In the genomic region with DNA sequence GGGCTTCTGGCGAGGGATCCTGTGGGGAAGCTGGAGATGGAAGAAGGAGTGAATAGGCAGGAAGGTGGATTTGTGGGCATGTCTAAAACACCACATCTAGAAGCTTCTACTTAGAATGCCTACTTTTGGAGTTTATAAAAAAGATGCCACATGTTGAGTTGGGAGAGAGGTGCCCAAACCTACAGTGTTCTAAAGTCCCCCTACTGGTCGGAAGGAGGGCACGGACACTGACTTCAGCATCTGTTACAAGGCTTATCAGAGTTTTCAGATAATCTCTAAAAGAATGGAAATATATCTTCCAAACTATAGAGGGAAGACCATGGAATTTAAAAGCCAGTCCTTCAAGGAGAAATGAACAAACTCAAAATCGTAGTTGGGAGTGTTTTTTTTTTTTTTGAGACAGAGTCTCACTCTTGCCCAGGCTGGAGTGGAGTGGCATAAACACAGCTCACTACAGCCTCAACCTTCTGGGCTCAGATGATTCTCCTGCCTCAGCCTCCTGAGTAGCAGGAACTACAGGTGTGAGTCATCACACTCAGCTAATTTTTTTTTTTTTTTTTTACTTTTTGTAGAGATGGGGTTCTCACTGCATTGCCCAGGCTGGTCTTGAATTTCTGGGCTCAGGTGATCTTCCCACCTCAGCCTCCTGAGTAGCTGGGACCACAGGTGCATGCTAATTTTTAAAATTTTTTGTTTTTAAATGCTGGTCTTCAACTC, we compare ENCODE assay signal across 9 cellular contexts. TPM values are rescaled to one million over a fixed set of nuclear protein-coding genes. Genes with fewer than 3 reads are reported as not detected.
DNase-seq lines count a peak whose midpoint lies in the region; ATAC-seq and TF ChIP-seq lines count a peak whose summit lies in the region.
"Had no signal": no experiment of that assay in that cellular context is flagged by ENCODE, and none has a peak within 500 bp of the region (broad histone marks: within the 10 kb centered on the region; RNA-seq: fewer than 3 reads in every experiment).

No MANE protein-coding gene starts in this region.

- H3K4me3 ChIP-seq in osteoblast (ENCODE audit: insufficient read depth, low read length) = no peak overlapping the region
- H3K4me3 ChIP-seq: pancreas had no signal

- no peaks in the 10 kb centered on the region for H4K20me1 ChIP-seq in osteoblast (ENCODE audit: insufficient read depth, low read length)

- DNase-seq in ELR (ENCODE audit: low read depth) (peak; percentile 34), Kasumi-1 (lab: John Stamatoyannopoulos, UW) (peak; percentile 15 to 42), MCF 10A (ENCODE audit: unreplicated experiment) (no peak), osteoblast (ENCODE audit: insufficient read length, low spot score, missing footprints) (peak; percentile 85), GM03348 (ENCODE audit: low spot score) (no peak), CD1c-positive myeloid dendritic cell (ENCODE audit: extremely low spot score) (no peak)
- DNase-seq: hippocampal formation, pancreas had no signal

- peaks cover 8% of the 10 kb centered on the region for H3K36me3 Mint-ChIP-seq in MCF 10A (ENCODE audit: insufficient read depth, unreplicated experiment)

- CTCF ChIA-PET in MCF 10A (lab: Yijun Ruan, JAX) = interaction anchor here (0.6 to 6.6 kb wide), 7 partner anchors 14 to 1669 kb away, joined by 3 to 44 read pairs (median 3); a partner anchor contains a TSS

- H2AFZ ChIP-seq in osteoblast (ENCODE audit: low read length) = no peak overlapping the region

- TF ChIP-seq CTCF in MCF 10A (IDR thresholded peaks at IDR 0.05; ENCODE audit: unreplicated experiment) (peak; percentile 19), osteoblast (IDR thresholded peaks at IDR 0.05; ENCODE audit: extremely low read depth, low read depth, low read length) (peak; percentile 33)

- no peaks in the 10 kb centered on the region for H3K27me3 ChIP-seq in osteoblast (ENCODE audit: insufficient read depth, low read length)
- H3K27me3 ChIP-seq: pancreas had no signal

- intact Hi-C loops in MCF 10A (cut with micrococcal nuclease) = no loop called here

- H3K4me3 Mint-ChIP-seq in MCF 10A (ENCODE audit: unreplicated experiment) = no peak overlapping the region

- H3K4me1 ChIP-seq in osteoblast (ENCODE audit: insufficient read depth, low read length) = no peaks in the 10 kb centered on the region
- H3K4me1 ChIP-seq: pancreas had no signal

- no TSS peak for BruUV-seq in MCF 10A (replicated peaks; lab: Mats Ljungman, UMichigan)

- no peak overlapping the region for H3K27ac ChIP-seq in osteoblast (ENCODE audit: low read depth, low read length)
- H3K27ac ChIP-seq: pancreas had no signal

- no peaks in the 10 kb centered on the region for H3K36me3 ChIP-seq in osteoblast (ENCODE audit: insufficient read depth, low read length)
- H3K36me3 ChIP-seq: pancreas had no signal

- no peaks in the 10 kb centered on the region for H3K27me3 Mint-ChIP-seq in MCF 10A (ENCODE audit: insufficient read depth, unreplicated experiment)

- H3K9me3 ChIP-seq in osteoblast (ENCODE audit: low read depth, low read length) = no peaks in the 10 kb centered on the region
- H3K9me3 ChIP-seq: pancreas had no signal

- H3K79me2 ChIP-seq in osteoblast (ENCODE audit: insufficient read depth, low read length) = no peaks in the 10 kb centered on the region

- H3K4me1 Mint-ChIP-seq in MCF 10A (ENCODE audit: insufficient read depth, unreplicated experiment) = no peaks in the 10 kb centered on the region

- no peaks in the 10 kb centered on the region for H3K9me3 Mint-ChIP-seq in MCF 10A (ENCODE audit: unreplicated experiment)

- no peak overlapping the region for H3K4me2 ChIP-seq in osteoblast (ENCODE audit: insufficient read depth, low read length)

- ATAC-seq in GM18502 (IDR thresholded peaks at IDR 0.05; ENCODE audit: poor library complexity, unreplicated experiment) = no peak

- no peak overlapping the region for H3K27ac Mint-ChIP-seq in MCF 10A (ENCODE audit: low read depth, unreplicated experiment)

- POLR2A ChIA-PET in MCF 10A (lab: Yijun Ruan, JAX) = interaction anchor here (1.3 kb wide), 1 partner anchor 1377 kb away, joined by 3 read pairs; no protein-coding TSS in a partner anchor

RNA-seq across cellular contexts. Expression of a gene that starts 14.8 kb away (rescaled TPM):
- total RNA-seq in MCF 10A (2022) (12.0 and 16.5 TPM in 2 replicates), osteoblast (4.4 and 4.7 TPM in 2 replicates)

RNA-seq across cellular contexts. Expression of a gene that starts 27.4 kb away (rescaled TPM):
- total RNA-seq in MCF 10A (2022) (22.6 and 29.6 TPM in 2 replicates), osteoblast (2.9 and 3.2 TPM in 2 replicates)

RNA-seq across cellular contexts. Expression of a gene that starts 30.7 kb away (rescaled TPM):
- total RNA-seq in MCF 10A (2022) = 9.0 and 18.5 TPM in 2 replicates
- 0.88 and 1.4 TPM in 2 replicates for total RNA-seq in osteoblast

RNA-seq across cellular contexts. Expression of a gene that starts 40.4 kb away (rescaled TPM):
- total RNA-seq in MCF 10A (2022) = 495 and 510 TPM in 2 replicates
- total RNA-seq in osteoblast = 253 and 278 TPM in 2 replicates

Comparison
In these comparisons a context has a peak if more than half of its experiments do, and no peak if none do; other contexts are left out.
1. DNase-seq: peak in ELR (single experiment), Kasumi-1 (2 of 2) and osteoblast (single experiment); none in MCF 10A (single experiment), GM03348 (single experiment) and CD1c-positive myeloid dendritic cell (single experiment).